ENCODE assay signal across 13 cellular contexts in the genomic region with DNA sequence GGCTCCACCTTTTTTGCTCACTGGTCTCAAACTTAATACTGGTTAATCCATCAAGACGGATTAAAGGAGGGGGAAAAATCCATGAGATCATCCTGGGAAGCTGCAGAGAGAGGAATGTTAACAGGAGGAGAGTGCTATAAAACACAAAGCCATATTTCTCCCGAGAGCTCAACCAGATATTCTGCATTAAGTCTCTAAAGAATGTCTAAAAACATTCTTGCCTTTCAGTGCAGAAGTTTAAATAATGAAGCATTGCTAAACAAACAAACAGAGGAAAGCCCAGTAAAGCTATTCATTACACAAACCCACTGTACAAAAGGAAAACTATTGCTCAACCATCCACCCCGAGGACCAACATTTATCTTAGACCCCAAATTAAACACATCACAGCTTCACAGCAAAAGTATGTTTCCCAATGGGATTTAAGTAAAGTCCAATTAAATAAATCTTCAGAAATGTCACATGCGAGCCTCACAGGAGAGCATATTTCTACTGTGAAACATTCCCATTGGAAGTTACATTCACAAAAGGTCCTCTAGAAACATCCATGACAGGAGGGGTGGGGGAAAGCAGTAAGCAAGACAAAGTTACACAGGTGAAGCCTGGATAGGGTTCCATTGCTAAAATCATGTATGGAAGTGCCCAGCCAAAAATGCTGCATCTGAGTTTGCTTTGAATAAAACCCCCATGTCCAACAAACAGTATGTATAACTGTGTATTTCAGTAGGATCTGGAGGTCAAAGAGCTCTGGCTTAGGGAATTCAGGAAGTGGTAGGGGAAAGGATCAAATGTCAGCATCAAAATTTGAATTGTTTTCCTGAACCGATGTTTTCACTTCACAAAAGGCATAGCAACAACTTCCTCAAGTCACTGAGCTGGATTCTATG. TPM values are rescaled to one million over a fixed set of nuclear protein-coding genes. Genes with fewer than 3 reads are reported as not detected.
A peak's percentile ranks its signal among the peaks of the same experiment; 100 is the strongest.
DNase-seq lines count a peak whose midpoint lies in the region; ATAC-seq and TF ChIP-seq lines count a peak whose summit lies in the region.
"Had no signal": no experiment of that assay in that cellular context is flagged by ENCODE, and none has a peak within 500 bp of the region (broad histone marks: within the 10 kb centered on the region; RNA-seq: fewer than 3 reads in every experiment).

No MANE protein-coding gene starts in this region.

- H3K27ac Mint-ChIP-seq in CD14-positive monocyte (peak overlapping the region in 6 of 7 donors; percentile 48 to 85 (median 79)), nephron progenitor cell (peak overlapping the region; percentile 72)
- H3K27ac Mint-ChIP-seq in dendritic cell treated with granulocyte-macrophage colony-stimulating factor and Interleukin-4, amounts not matched to agents 40 ng/mL and 50 ng/mL, for 4 days, result peak overlapping the region; percentile 68
- no peak overlapping the region for H3K27ac Mint-ChIP-seq in stimulated activated memory B cell treated with anti-CD40 and anti-IgM and Interleukin-4, amounts not matched to agents 10 μg/mL and 1 μg/mL and 100 μg/mL, for 72 hours

- DNase-seq in CD14-positive monocyte (ENCODE audit: low spot score), result no peak
- DNase-seq in MV-4-11 (lab: John Stamatoyannopoulos, UW), result peak; percentile 77
- no peak for DNase-seq in nephron progenitor cell
- DNase-seq in nucleus accumbens (lab: John Stamatoyannopoulos, UW), result no peak
- no peak for DNase-seq in NCI-H146 treated with DMSO at 0.1 percent for 48 hours (lab: John Stamatoyannopoulos, UW; ENCODE audit: unreplicated experiment)
- DNase-seq: cerebellar nuclear complex; GF-D8; kidney; NCI-H748 treated with DMSO at 0.1 percent for 48 hours; stimulated activated CD4-positive, alpha-beta T cell treated with anti-CD3 and anti-CD28 coated beads, Interleukin-2, amount 100 ng/mL, for 48 hours had no signal

- intact Hi-C loops in CD14-positive monocyte (cut with micrococcal nuclease), result no loop called here
- intact Hi-C loops in dendritic cell treated with granulocyte-macrophage colony-stimulating factor and Interleukin-4, amounts not matched to agents 40 ng/mL and 50 ng/mL, for 4 days (cut with micrococcal nuclease), result no loop called here

- H3K27me3 Mint-ChIP-seq in CD14-positive monocyte (ENCODE audit: low read depth in 3 of 3) (no peaks in the 10 kb centered on the region), nephron progenitor cell (ENCODE audit: low read depth, poor library complexity) (no peaks in the 10 kb centered on the region)
- H3K27me3 Mint-ChIP-seq in dendritic cell treated with granulocyte-macrophage colony-stimulating factor and Interleukin-4, amounts not matched to agents 40 ng/mL and 50 ng/mL, for 4 days, result no peaks in the 10 kb centered on the region
- H3K27me3 Mint-ChIP-seq in stimulated activated memory B cell treated with anti-CD40 and anti-IgM and Interleukin-4, amounts not matched to agents 10 μg/mL and 1 μg/mL and 100 μg/mL, for 72 hours, result no peaks in the 10 kb centered on the region

- no peak for ATAC-seq in HG03196 (IDR thresholded peaks at IDR 0.05; ENCODE audit: unreplicated experiment)
- no peak for ATAC-seq in stimulated activated memory B cell treated with anti-CD40 and anti-IgM and Interleukin-4, amounts not matched to agents 10 μg/mL and 1 μg/mL and 100 μg/mL, for 72 hours

- peaks cover 34 to 42% of the 10 kb centered on the region in 2 donors for H3K36me3 Mint-ChIP-seq in CD14-positive monocyte
- peaks cover 9% of the 10 kb centered on the region for H3K36me3 Mint-ChIP-seq in dendritic cell treated with granulocyte-macrophage colony-stimulating factor and Interleukin-4, amounts not matched to agents 40 ng/mL and 50 ng/mL, for 4 days (ENCODE audit: low read depth)
- H3K36me3 Mint-ChIP-seq in nephron progenitor cell (ENCODE audit: low read depth), result peaks cover 16% of the 10 kb centered on the region
- peaks cover 85% of the 10 kb centered on the region for H3K36me3 Mint-ChIP-seq in stimulated activated memory B cell treated with anti-CD40 and anti-IgM and Interleukin-4, amounts not matched to agents 10 μg/mL and 1 μg/mL and 100 μg/mL, for 72 hours

- H3K4me3 Mint-ChIP-seq in CD14-positive monocyte (no peak overlapping the region), nephron progenitor cell (no peak overlapping the region)
- H3K4me3 Mint-ChIP-seq in dendritic cell treated with granulocyte-macrophage colony-stimulating factor and Interleukin-4, amounts not matched to agents 40 ng/mL and 50 ng/mL, for 4 days, result no peak overlapping the region
- H3K4me3 Mint-ChIP-seq in stimulated activated memory B cell treated with anti-CD40 and anti-IgM and Interleukin-4, amounts not matched to agents 10 μg/mL and 1 μg/mL and 100 μg/mL, for 72 hours, result no peak overlapping the region

- H3K9me3 Mint-ChIP-seq in CD14-positive monocyte, result peaks cover 0 to 5% (median 3%) of the 10 kb centered on the region in 7 donors
- no peaks in the 10 kb centered on the region for H3K9me3 Mint-ChIP-seq in dendritic cell treated with granulocyte-macrophage colony-stimulating factor and Interleukin-4, amounts not matched to agents 40 ng/mL and 50 ng/mL, for 4 days
- H3K9me3 Mint-ChIP-seq in nephron progenitor cell, result peaks cover 18% of the 10 kb centered on the region
- peaks cover 5% of the 10 kb centered on the region for H3K9me3 Mint-ChIP-seq in stimulated activated memory B cell treated with anti-CD40 and anti-IgM and Interleukin-4, amounts not matched to agents 10 μg/mL and 1 μg/mL and 100 μg/mL, for 72 hours

- H3K4me1 Mint-ChIP-seq in CD14-positive monocyte (peaks cover 86% of the 10 kb centered on the region), nephron progenitor cell (peaks cover 58% of the 10 kb centered on the region)
- peaks cover 83% of the 10 kb centered on the region for H3K4me1 Mint-ChIP-seq in dendritic cell treated with granulocyte-macrophage colony-stimulating factor and Interleukin-4, amounts not matched to agents 40 ng/mL and 50 ng/mL, for 4 days (ENCODE audit: low read depth)
- H3K4me1 Mint-ChIP-seq in stimulated activated memory B cell treated with anti-CD40 and anti-IgM and Interleukin-4, amounts not matched to agents 10 μg/mL and 1 μg/mL and 100 μg/mL, for 72 hours, result peaks cover 62% of the 10 kb centered on the region

- TF ChIP-seq CTCF in CD14-positive monocyte (IDR thresholded peaks at IDR 0.05), result no peak
- TF ChIP-seq CTCF in nephron progenitor cell (IDR thresholded peaks at IDR 0.05), result no peak

RNA-seq across cellular contexts. Expression of gene DUSP10, which starts 23.3 kb away (rescaled TPM):
- polyA plus RNA-seq in CD14-positive monocyte, result 10 to 100 TPM; 10.4 to 12.7 TPM
